Comparison of ENCODE assay signal across 18 cellular contexts in the genomic region with DNA sequence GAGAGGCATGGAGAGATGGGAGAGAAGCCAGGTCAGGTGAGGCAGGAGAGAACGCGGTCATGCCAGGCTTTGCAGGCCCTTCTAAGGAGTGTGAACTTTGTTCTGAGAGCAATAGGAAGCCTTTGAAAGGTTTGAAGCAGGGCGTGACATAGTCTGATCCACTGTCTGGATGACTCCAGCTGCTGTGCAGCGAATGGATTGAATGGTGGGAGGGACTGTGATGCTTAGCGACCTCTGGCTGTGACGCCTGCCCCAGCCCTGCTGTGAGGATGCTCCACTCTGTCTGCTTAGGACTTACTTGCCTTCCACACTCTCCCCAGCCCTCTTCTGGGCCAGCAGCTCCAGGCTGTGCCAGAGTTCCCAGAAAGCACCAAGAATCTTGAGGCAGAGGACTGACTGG. TPM values are rescaled to one million over a fixed set of nuclear protein-coding genes. Genes with fewer than 3 reads are reported as not detected.
A peak's percentile ranks its signal among the peaks of the same experiment; 100 is the strongest.
DNase-seq lines count a peak whose midpoint lies in the region; ATAC-seq and TF ChIP-seq lines count a peak whose summit lies in the region.
"Had no signal": no experiment of that assay in that cellular context is flagged by ENCODE, and none has a peak within 500 bp of the region (broad histone marks: within the 10 kb centered on the region; RNA-seq: fewer than 3 reads in every experiment).

No MANE protein-coding gene starts in this region.

- H3K27me3 Mint-ChIP-seq in GM23338 (ENCODE audit: insufficient read depth, low read depth, poor library complexity), result peaks cover 4% of the 10 kb centered on the region
- H3K27me3 Mint-ChIP-seq in activated T-helper 2 cell treated with anti-CD3 and anti-CD28 coated beads, Interferon-gamma antibody, Interleukin-2, Interleukin-4, amounts not matched to agents 10 μg/mL and 5 μg/mL and 100 μg/mL, durations not matched to agents 14 hours and 24 hours and 36 hours (ENCODE audit: low read depth), result peaks cover 18% of the 10 kb centered on the region

- H3K9me2 ChIP-seq in GM23338 (ENCODE audit: insufficient read depth), result no peaks in the 10 kb centered on the region
- no peaks in the 10 kb centered on the region for H3K9me2 ChIP-seq in PC-3 (replicated peaks; ENCODE audit: low read length)
- no peaks in the 10 kb centered on the region for H3K9me2 ChIP-seq in hepatocyte (replicated peaks; ENCODE audit: insufficient read depth)

- WGBS in hepatocyte (ENCODE audit: low lambda C conversion rate, missing lambda C conversion rate), result 25% methylated on average over 6 of the region's 6 CpGs

- CTCF ChIA-PET in PC-3 (lab: Charles Lee), result no interaction called here

- peaks cover 57% of the 10 kb centered on the region for H3K4me1 Mint-ChIP-seq in GM23338
- no peaks in the 10 kb centered on the region for H3K4me1 Mint-ChIP-seq in activated T-helper 2 cell treated with anti-CD3 and anti-CD28 coated beads, Interferon-gamma antibody, Interleukin-2, Interleukin-4, amounts not matched to agents 10 μg/mL and 5 μg/mL and 100 μg/mL, durations not matched to agents 14 hours and 24 hours and 36 hours (ENCODE audit: low read depth)
- H3K4me1 Mint-ChIP-seq: activated CD4-positive, alpha-beta T cell treated with anti-CD3 and anti-CD28 coated beads, Interleukin-2, amount 10 ng/mL, durations not matched to agents 24 days and 14 days had no signal

- no peak overlapping the region for H3K27ac ChIP-seq in GM23338 (ENCODE audit: low read depth)
- H3K27ac ChIP-seq in PC-3 (ENCODE audit: low read length), result no peak overlapping the region
- no peak overlapping the region for H3K27ac ChIP-seq in hepatocyte
- H3K27ac ChIP-seq: BLaER1 treated with 17β-estradiol and CSF1 and Interleukin-3, amounts not matched to agents 10 nM and 100 nM; prostate gland; suprapubic skin had no signal

- ATAC-seq in GM23338 (peak; percentile 58), PC-3 (peak; percentile 27; the same call in 1 of the 2 replicates), omental fat pad (ENCODE audit: low FRiP score) (no peak)

- H3F3A ChIP-seq in GM23338 (replicated peaks; ENCODE audit: low read depth) (no peaks in the 10 kb centered on the region), PC-3 (ENCODE audit: low read length, unreplicated experiment) (no peaks in the 10 kb centered on the region)

- H4K20me1 ChIP-seq in GM23338 (replicated peaks; ENCODE audit: insufficient read depth), result no peaks in the 10 kb centered on the region
- no peaks in the 10 kb centered on the region for H4K20me1 ChIP-seq in PC-3 (ENCODE audit: low read length)
- no peaks in the 10 kb centered on the region for H4K20me1 ChIP-seq in hepatocyte (ENCODE audit: insufficient read depth, poor library complexity, severe bottlenecking)
- H4K20me1 ChIP-seq: BLaER1 treated with 17β-estradiol and CSF1 and Interleukin-3, amounts not matched to agents 10 nM and 100 nM had no signal

- DNase-seq in COR-L47 (lab: John Stamatoyannopoulos, UW) (peak; percentile 24), GM23338 (ENCODE audit: low spot score) (peak; percentile 27), PC-3 (no peak), hepatocyte (ENCODE audit: low spot score) (peak; percentile 65), retina (no peak), omental fat pad (ENCODE audit: low spot score) (no peak), AML-193 (lab: John Stamatoyannopoulos, UW) (no peak)
- no peak for DNase-seq in activated T-helper 2 cell treated with anti-CD3 and anti-CD28 coated beads, Interferon-gamma antibody, Interleukin-2, Interleukin-4, amounts not matched to agents 10 μg/mL and 5 μg/mL and 100 μg/mL, durations not matched to agents 14 hours and 24 hours and 36 hours (ENCODE audit: low spot score)
- DNase-seq: activated CD4-positive, alpha-beta T cell treated with anti-CD3 and anti-CD28 coated beads, Interleukin-2, amount 10 ng/mL, durations not matched to agents 24 days and 14 days; activated T-cell treated with anti-CD3 and anti-CD28 coated beads, Interleukin-2, amount 50 U/mL, for 1 hour; cerebellar nuclear complex; Right ventricle myocardium superior; T1000 had no signal

- POLR2A ChIA-PET in PC-3 (lab: Charles Lee; ENCODE audit: unreplicated experiment), result no interaction called here

- H3K4me1 ChIP-seq in GM23338 (ENCODE audit: insufficient read depth), result peaks cover 17% of the 10 kb centered on the region
- no peaks in the 10 kb centered on the region for H3K4me1 ChIP-seq in PC-3 (ENCODE audit: insufficient read depth, low read length)
- no peaks in the 10 kb centered on the region for H3K4me1 ChIP-seq in hepatocyte (ENCODE audit: insufficient read depth)
- H3K4me1 ChIP-seq: prostate gland had no signal

- H2AFZ ChIP-seq in GM23338, result no peak overlapping the region
- H2AFZ ChIP-seq in PC-3 (ENCODE audit: low read length), result no peak overlapping the region
- H2AFZ ChIP-seq in hepatocyte, result no peak overlapping the region

- peak in 1 of 2 experiments; percentile 36; a peak in 1 of 4 replicates for TF ChIP-seq CTCF in GM23338 (conservative IDR thresholded peaks at IDR 0.05; ENCODE audit: low read depth in 2 of 2)
- no peak for TF ChIP-seq CTCF in PC-3 (conservative IDR thresholded peaks at IDR 0.05; ENCODE audit: low read depth, low read length)
- TF ChIP-seq CTCF in hepatocyte (IDR thresholded peaks at IDR 0.05; ENCODE audit: poor library complexity), result no peak
- TF ChIP-seq CTCF in omental fat pad (IDR thresholded peaks at IDR 0.05), result no peak

- no peak overlapping the region for H3K27ac Mint-ChIP-seq in GM23338
- H3K27ac Mint-ChIP-seq in activated T-helper 2 cell treated with anti-CD3 and anti-CD28 coated beads, Interferon-gamma antibody, Interleukin-2, Interleukin-4, amounts not matched to agents 10 μg/mL and 5 μg/mL and 100 μg/mL, durations not matched to agents 14 hours and 24 hours and 36 hours, result no peak overlapping the region
- H3K27ac Mint-ChIP-seq: activated CD4-positive, alpha-beta T cell treated with anti-CD3 and anti-CD28 coated beads, Interleukin-2, amount 10 ng/mL, durations not matched to agents 24 days and 14 days had no signal

- no peak overlapping the region for H3K9ac ChIP-seq in PC-3 (ENCODE audit: low read length)
- H3K9ac ChIP-seq: BLaER1 treated with 17β-estradiol and CSF1 and Interleukin-3, amounts not matched to agents 10 nM and 100 nM had no signal

- H3K79me2 ChIP-seq in GM23338 (replicated peaks; ENCODE audit: insufficient read depth), result no peaks in the 10 kb centered on the region
- no peaks in the 10 kb centered on the region for H3K79me2 ChIP-seq in PC-3 (ENCODE audit: low read length)
- no peaks in the 10 kb centered on the region for H3K79me2 ChIP-seq in hepatocyte

- H3K4me2 ChIP-seq in GM23338 (no peak overlapping the region; the same call in 1 of the 2 replicates), PC-3 (ENCODE audit: low read length) (no peak overlapping the region), hepatocyte (no peak overlapping the region)
- H3K4me2 ChIP-seq: BLaER1 treated with 17β-estradiol and CSF1 and Interleukin-3, amounts not matched to agents 10 nM and 100 nM had no signal

- H3K36me3 Mint-ChIP-seq in GM23338 (ENCODE audit: low read depth), result no peaks in the 10 kb centered on the region; the same call in 2 of the 3 replicates
- H3K36me3 Mint-ChIP-seq in activated T-helper 2 cell treated with anti-CD3 and anti-CD28 coated beads, Interferon-gamma antibody, Interleukin-2, Interleukin-4, amounts not matched to agents 10 μg/mL and 5 μg/mL and 100 μg/mL, durations not matched to agents 14 hours and 24 hours and 36 hours (ENCODE audit: low read depth), result no peaks in the 10 kb centered on the region

- H3K4me3 ChIP-seq in GM23338 (no peak overlapping the region), PC-3 (ENCODE audit: low read length) (no peak overlapping the region), hepatocyte (no peak overlapping the region)
- H3K4me3 ChIP-seq: BLaER1 treated with 17β-estradiol and CSF1 and Interleukin-3, amounts not matched to agents 10 nM and 100 nM; prostate gland; suprapubic skin had no signal

- H3K27me3 ChIP-seq in GM23338 (ENCODE audit: insufficient read depth), result no peaks in the 10 kb centered on the region
- peaks cover 40% of the 10 kb centered on the region for H3K27me3 ChIP-seq in PC-3 (ENCODE audit: low read length)
- peaks cover 21% of the 10 kb centered on the region for H3K27me3 ChIP-seq in hepatocyte
- H3K27me3 ChIP-seq: BLaER1 treated with 17β-estradiol and CSF1 and Interleukin-3, amounts not matched to agents 10 nM and 100 nM had no signal

- intact Hi-C loops in PC-3 (cut with micrococcal nuclease), result no loop called here
- intact Hi-C loops in activated T-helper 2 cell treated with anti-CD3 and anti-CD28 coated beads, Interferon-gamma antibody, Interleukin-2, Interleukin-4, amounts not matched to agents 10 μg/mL and 5 μg/mL and 100 μg/mL, durations not matched to agents 14 hours and 24 hours and 36 hours (cut with micrococcal nuclease), result no loop called here

- no peaks in the 10 kb centered on the region for H3K9me3 Mint-ChIP-seq in GM23338
- no peaks in the 10 kb centered on the region for H3K9me3 Mint-ChIP-seq in activated T-helper 2 cell treated with anti-CD3 and anti-CD28 coated beads, Interferon-gamma antibody, Interleukin-2, Interleukin-4, amounts not matched to agents 10 μg/mL and 5 μg/mL and 100 μg/mL, durations not matched to agents 14 hours and 24 hours and 36 hours
- H3K9me3 Mint-ChIP-seq: activated CD4-positive, alpha-beta T cell treated with anti-CD3 and anti-CD28 coated beads, Interleukin-2, amount 10 ng/mL, durations not matched to agents 24 days and 14 days had no signal

- no peak overlapping the region for H3K4me3 Mint-ChIP-seq in GM23338
- no peak overlapping the region for H3K4me3 Mint-ChIP-seq in activated T-helper 2 cell treated with anti-CD3 and anti-CD28 coated beads, Interferon-gamma antibody, Interleukin-2, Interleukin-4, amounts not matched to agents 10 μg/mL and 5 μg/mL and 100 μg/mL, durations not matched to agents 14 hours and 24 hours and 36 hours (ENCODE audit: low read depth)
- H3K4me3 Mint-ChIP-seq: activated CD4-positive, alpha-beta T cell treated with anti-CD3 and anti-CD28 coated beads, Interleukin-2, amount 10 ng/mL, durations not matched to agents 24 days and 14 days had no signal

- H3K9me3 ChIP-seq in PC-3 (ENCODE audit: low read length) (no peaks in the 10 kb centered on the region), hepatocyte (ENCODE audit: low read depth) (no peaks in the 10 kb centered on the region)
- H3K9me3 ChIP-seq: BLaER1 treated with 17β-estradiol and CSF1 and Interleukin-3, amounts not matched to agents 10 nM and 100 nM; prostate gland; suprapubic skin had no signal

- no TSS peak for BruUV-seq in PC-3 (replicated peaks; lab: Mats Ljungman, UMichigan)

- H3K36me3 ChIP-seq in GM23338 (ENCODE audit: insufficient read depth) (no peaks in the 10 kb centered on the region), PC-3 (ENCODE audit: low read depth, low read length) (no peaks in the 10 kb centered on the region), hepatocyte (replicated peaks; ENCODE audit: insufficient read depth, low read depth) (no peaks in the 10 kb centered on the region)
- H3K36me3 ChIP-seq: BLaER1 treated with 17β-estradiol and CSF1 and Interleukin-3, amounts not matched to agents 10 nM and 100 nM; prostate gland; suprapubic skin had no signal

RNA-seq across cellular contexts. Expression of gene POU3F1, which starts 41.8 kb away (rescaled TPM):
- 8.6 and 11.5 TPM in 2 replicates for total RNA-seq in GM23338 (2014; rRNA removed; shearing (Covaris generic))
- 3.6 and 6.0 TPM in 2 replicates for polyA plus RNA-seq in GM23338 (2016; fragmentation: Nextera tagmentation; extraction: Ambion mirVana)
- not detected in 2 replicates for total RNA-seq in PC-3 (2014; rRNA removed)
- 1.0 TPM in 1 of 2 replicates, not detected in the other for total RNA-seq in hepatocyte
- polyA plus RNA-seq in hepatocyte, result 0.73 and 0.83 TPM in 2 replicates
- 0.32 and 0.48 TPM in 2 replicates for total RNA-seq in activated T-helper 2 cell treated with anti-CD3 and anti-CD28 coated beads, Interferon-gamma antibody, Interleukin-2, Interleukin-4, amounts not matched to agents 10 μg/mL and 5 μg/mL and 100 μg/mL, durations not matched to agents 14 hours and 24 hours and 36 hours
- under 1 TPM in 1 of 4 donors, not detected in 3; 0.19 TPM for total RNA-seq in omental fat pad
- total RNA-seq: G401, NCI-H460 had no signal

Comparison
In these comparisons a context has a peak if more than half of its experiments do, and no peak if none do; other contexts are left out.
1. DNase-seq: peak in COR-L47 (single experiment), GM23338 (single experiment) and hepatocyte (single experiment); none in PC-3 (single experiment), retina (single experiment), activated T-helper 2 cell treated with anti-CD3 and anti-CD28 coated beads, Interferon-gamma antibody, Interleukin-2, Interleukin-4, amounts not matched to agents 10 μg/mL and 5 μg/mL and 100 μg/mL, durations not matched to agents 14 hours and 24 hours and 36 hours (single experiment), omental fat pad (single experiment) and AML-193 (0 of 2).